16 cellular contexts compared by ENCODE assay signal in genomic region chr16:47480410-47480809, GRCh38. TPM values are rescaled to one million over a fixed set of nuclear protein-coding genes. Genes with fewer than 3 reads are reported as not detected.
DNase-seq lines count a peak whose midpoint lies in the region; ATAC-seq, FAIRE-seq and TF ChIP-seq lines count a peak whose summit lies in the region.
"Had no signal": no experiment of that assay in that cellular context is flagged by ENCODE, and none has a peak within 500 bp of the region (broad histone marks: within the 10 kb centered on the region; RNA-seq: fewer than 3 reads in every experiment).

No MANE protein-coding gene starts in this region.

- no peak for FAIRE-seq in GM12878 (lab: Jason Lieb, UNC)

- RAD21 ChIA-PET in GM12878 (lab: Charles Lee; ENCODE audit: unreplicated experiment) = interaction anchor here (1.0 to 6.4 kb wide), 9 partner anchors 8 to 684 kb away, joined by 3 to 102 read pairs (median 4); partner anchors contain the start of genes ITFG1 and PHKB

- WGBS in GM12878 (ENCODE audit: insufficient coverage, insufficient replicate concordance, low lambda C conversion rate, missing lambda C conversion rate) = 65% methylated on average over 3 of the region's 3 CpGs
- 96 to 98% methylated on average over 3 of the region's 3 CpGs for WGBS in tibial nerve, 2 donors

- H3K27me3 Mint-ChIP-seq in HFFc6 (ENCODE audit: insufficient read depth) = no peaks in the 10 kb centered on the region
- H3K27me3 Mint-ChIP-seq: IgD-negative memory B cell had no signal

- no peak overlapping the region for H3K4me3 Mint-ChIP-seq in HFFc6

- POLR2A ChIA-PET in GM12878 (lab: Charles Lee) = interaction anchor here (0.8 to 2.9 kb wide), 7 partner anchors 10 to 46 kb away, joined by 3 to 28 read pairs (median 4); partner anchors contain the start of genes ITFG1 and PHKB

- CTCF ChIA-PET in GM12878 (lab: Yijun Ruan, JAX) = interaction anchor here (1.2 to 6.0 kb wide), 6 partner anchors 9 to 443 kb away, joined by 3 to 50 read pairs (median 9); partner anchors contain the start of genes ITFG1 and PHKB

- H3K4me2 ChIP-seq in Karpas-422 (ENCODE audit: low read depth, low read length, poor library complexity, severe bottlenecking) (peak overlapping the region; percentile 34), GM12878 (ENCODE audit: control insufficient read depth, insufficient read depth) (peak overlapping the region; percentile 68)
- H3K4me2 ChIP-seq: BLaER1 had no signal

- SMC1A ChIA-PET in GM12878 (lab: Charles Lee; ENCODE audit: uncharacterized antibody, unreplicated experiment) = interaction anchor here (0.9 to 9.5 kb wide), 22 partner anchors 9 to 677 kb away, joined by 3 to 165 read pairs (median 4); partner anchors contain the start of genes ITFG1 and PHKB

- TF ChIP-seq POLR2A in GM12878 (IDR thresholded peaks at IDR 0.05; ENCODE audit: low read depth, low read length) (no peak), tibial nerve (IDR thresholded peaks at IDR 0.05) (no peak)

- H3K36me3 ChIP-seq in Karpas-422 (ENCODE audit: insufficient read depth, low read length) = no peaks in the 10 kb centered on the region
- no peaks in the 10 kb centered on the region for H3K36me3 ChIP-seq in GM12878 (ENCODE audit: control insufficient read depth in 2 of 2, insufficient read depth in 2 of 2, low read length in 1 of 2)
- no peaks in the 10 kb centered on the region for H3K36me3 ChIP-seq in tibial nerve

- H3K79me2 ChIP-seq in Karpas-422 (ENCODE audit: low read length) (peaks cover 83% of the 10 kb centered on the region), GM12878 (ENCODE audit: control insufficient read depth, insufficient read depth, low read length) (peaks cover 18% of the 10 kb centered on the region)

- no peak for TF ChIP-seq RAD21 in GM12878 (IDR thresholded peaks at IDR 0.05; ENCODE audit: insufficient read depth, low read depth, low read length)

- no peaks in the 10 kb centered on the region for H3K9me3 ChIP-seq in Karpas-422 (ENCODE audit: low read length)
- H3K9me3 ChIP-seq in GM12878 (replicated peaks; ENCODE audit: control insufficient read depth, insufficient read depth, low read length) = peaks cover 2% of the 10 kb centered on the region; the same call in 1 of the 3 replicates
- no peaks in the 10 kb centered on the region for H3K9me3 ChIP-seq in tibial nerve
- H3K9me3 ChIP-seq: BLaER1 had no signal

- H3K4me3 ChIP-seq in Karpas-422 (ENCODE audit: low read length) (no peak overlapping the region), GM12878 (peak overlapping the region; percentile 20; the same call in 1 of the 2 replicates), tibial nerve (no peak overlapping the region)
- H3K4me3 ChIP-seq: BLaER1 had no signal

- no TSS peak for BruUV-seq in GM12878 (replicated peaks; lab: Mats Ljungman, UMichigan)

- intact Hi-C loops in GM12878 (cut with micrococcal nuclease; ENCODE audit: unreplicated experiment) = no loop called here

- TF ChIP-seq EP300 in GM12878 (IDR thresholded peaks at IDR 0.05; ENCODE audit: borderline replicate concordance in 1 of 2, control insufficient read depth in 1 of 2, low read depth in 2 of 2, low read length in 2 of 2) = no peak
- TF ChIP-seq EP300 in tibial nerve (IDR thresholded peaks at IDR 0.05) = no peak

- H4K20me1 ChIP-seq in Karpas-422 (ENCODE audit: insufficient read depth, low read depth, low read length) = no peaks in the 10 kb centered on the region
- no peaks in the 10 kb centered on the region for H4K20me1 ChIP-seq in GM12878 (ENCODE audit: control insufficient read depth, insufficient read depth)
- H4K20me1 ChIP-seq: BLaER1 had no signal

- peak overlapping the region; percentile 33 for H3K27ac ChIP-seq in Karpas-422 (ENCODE audit: low read length)
- peak overlapping the region; percentile 53; the same call in 1 of the 2 replicates for H3K27ac ChIP-seq in GM12878 (ENCODE audit: control insufficient read depth, insufficient read depth)
- H3K27ac ChIP-seq in tibial nerve = no peak overlapping the region
- H3K27ac ChIP-seq: BLaER1 had no signal

- H3K9me3 Mint-ChIP-seq in HFFc6 = no peaks in the 10 kb centered on the region
- H3K9me3 Mint-ChIP-seq: IgD-negative memory B cell had no signal

- in situ Hi-C loops in GM12878 (cut with MboI) = no loop called here

- no peaks in the 10 kb centered on the region for H3K9me2 ChIP-seq in Karpas-422 (replicated peaks; ENCODE audit: insufficient read depth, low read length)

- H3K4me1 Mint-ChIP-seq in HFFc6 (ENCODE audit: low read depth) = peaks cover 29% of the 10 kb centered on the region

- H2AFZ ChIP-seq in Karpas-422 (ENCODE audit: low read length) (no peak overlapping the region), GM12878 (ENCODE audit: control insufficient read depth, low read depth, low read length) (no peak overlapping the region)

- H3K27me3 ChIP-seq in Karpas-422 (ENCODE audit: low read length) (no peaks in the 10 kb centered on the region), GM12878 (replicated peaks in 1 of 2; ENCODE audit: control insufficient read depth in 2 of 2, insufficient read depth in 2 of 2, low read length in 1 of 2) (no peaks in the 10 kb centered on the region), tibial nerve (no peaks in the 10 kb centered on the region)
- H3K27me3 ChIP-seq: BLaER1 had no signal

- ATAC-seq in GM18498 (IDR thresholded peaks at IDR 0.05; ENCODE audit: unreplicated experiment) (peak; percentile 53), GM19395 (IDR thresholded peaks at IDR 0.05; ENCODE audit: unreplicated experiment) (peak; percentile 50), GM12878 (peak; percentile 72), HG02981 (IDR thresholded peaks at IDR 0.05; ENCODE audit: unreplicated experiment) (no peak)

- H3K27ac Mint-ChIP-seq in HFFc6 = no peak overlapping the region

- H3K4me1 ChIP-seq in Karpas-422 (ENCODE audit: low read length) = peaks cover 77% of the 10 kb centered on the region
- H3K4me1 ChIP-seq in GM12878 (ENCODE audit: control insufficient read depth, insufficient read depth, low read length) = peaks cover 22% of the 10 kb centered on the region
- H3K4me1 ChIP-seq in tibial nerve = peaks cover 0 to 22% (median 0%) of the 10 kb centered on the region in 4 donors
- H3K4me1 ChIP-seq: BLaER1 had no signal

- H3K9ac ChIP-seq in Karpas-422 (ENCODE audit: low read length) (no peak overlapping the region), GM12878 (ENCODE audit: control insufficient read depth, insufficient read depth, low read length) (no peak overlapping the region)
- H3K9ac ChIP-seq: BLaER1 had no signal

- DNase-seq in Karpas-422 (no peak), GM12878 (ENCODE audit: low read depth, low spot score) (no peak), NOMO-1 (lab: John Stamatoyannopoulos, UW; ENCODE audit: unreplicated experiment in 2 of 2) (no peak), tibial nerve (ENCODE audit: low spot score in 2 of 2) (no peak), HFFc6 (no peak)
- DNase-seq: 8988T, AML-193, DMS53, GF-D8, HCEC 1CT, KG1 had no signal

- peaks cover 5% of the 10 kb centered on the region; the same call in 1 of the 2 replicates for H3K36me3 Mint-ChIP-seq in HFFc6 (ENCODE audit: low read depth)

- TF ChIP-seq CTCF in GM12878 (IDR thresholded peaks at IDR 0.05 in 2 of 3, conservative IDR thresholded peaks at IDR 0.05 in 1 of 3; ENCODE audit: control insufficient read depth in 2 of 3, extremely low read depth in 1 of 3, insufficient read depth in 1 of 3, low read depth in 3 of 3, low read length in 3 of 3) (no peak), tibial nerve (IDR thresholded peaks at IDR 0.05) (no peak), HFFc6 (IDR thresholded peaks at IDR 0.05) (no peak)

RNA-seq across cellular contexts. Expression of gene PHKB, which starts 19.3 kb away (rescaled TPM):
- total RNA-seq in Karpas-422 (2014; rRNA removed; shearing (Covaris generic); ENCODE audit: low replicate concordance) = 53.7 and 87.4 TPM in 2 replicates
- total RNA-seq in GM12878 (2013; cell fraction: nucleolus; rRNA removed) = 482 and 484 TPM in 2 replicates
- 39.4 and 41.9 TPM in 2 replicates for total RNA-seq in GM12878 (2014; rRNA removed)
- total RNA-seq in GM12878 (2014; rRNA removed; fragmentation: Illumina TruSeq; extraction: Trizol) = 44.1 and 48.4 TPM in 2 replicates
- 35.9 and 37.3 TPM in 2 replicates for total RNA-seq in GM12878 (2021)
- polyA plus RNA-seq in GM12878 (2011; ENCODE audit: low read depth) = 16.8 TPM
- polyA plus RNA-seq in GM12878 (2011; rRNA removed) = 65.6 and 93.6 TPM in 2 replicates
- polyA plus RNA-seq in GM12878 (2011; cell fraction: cytosol; rRNA removed) = 29.8 and 33.8 TPM in 2 replicates
- 68.6 and 78.6 TPM in 2 replicates for polyA plus RNA-seq in GM12878 (2011; cell fraction: nucleus; rRNA removed)
- polyA plus RNA-seq in GM12878 (2012) = 26.1 and 29.1 TPM in 2 replicates
- 34.9 and 41.8 TPM in 2 replicates for polyA plus RNA-seq in GM12878 (2014; fragmentation: Illumina TruSeq; extraction: Trizol)
- 10 to 100 TPM; 14.2 to 15.7 TPM for polyA plus RNA-seq in GM12878 (2014; fragmentation: Nextera tagmentation; extraction: Ambion mirVana)
- polyA plus RNA-seq in GM12878 (2014; rRNA removed) = 27.7 and 31.5 TPM in 2 replicates
- 10 to 100 TPM; 36.8 to 46.0 TPM for polyA plus RNA-seq in GM12878 (2016; fragmentation: Nextera tagmentation; extraction: Ambion mirVana)
- polyA minus RNA-seq in GM12878 (2011; rRNA and poly(A)+ RNA removed) = 152 and 187 TPM in 2 replicates
- polyA minus RNA-seq in GM12878 (2011; cell fraction: cytosol; rRNA and poly(A)+ RNA removed) = 27.1 and 37.1 TPM in 2 replicates
- 115 and 182 TPM in 2 replicates for polyA minus RNA-seq in GM12878 (2011; cell fraction: nucleus; rRNA and poly(A)+ RNA removed)
- 10 to 100 TPM; 80.1 to 93.7 (median 82.4) TPM for total RNA-seq in tibial nerve
- 10 to 100 TPM; 54.5 to 66.5 (median 62.6) TPM for total RNA-seq in HFFc6 (2021; fragmentation: NEBNext Ultra II Directional; extraction: Animal tissue kit (Norgen Biotek cat#: 25700))

RNA-seq across cellular contexts. Expression of gene ITFG1, which starts 19.5 kb away (rescaled TPM):
- total RNA-seq in Karpas-422 (2014; rRNA removed; shearing (Covaris generic); ENCODE audit: low replicate concordance) = 68.1 and 161 TPM in 2 replicates
- total RNA-seq in GM12878 (2013; cell fraction: nucleolus; rRNA removed) = 171 and 189 TPM in 2 replicates
- 27.6 and 29.9 TPM in 2 replicates for total RNA-seq in GM12878 (2014; rRNA removed)
- total RNA-seq in GM12878 (2014; rRNA removed; fragmentation: Illumina TruSeq; extraction: Trizol) = 37.3 and 40.1 TPM in 2 replicates
- total RNA-seq in GM12878 (2021) = 21.3 and 22.2 TPM in 2 replicates
- polyA plus RNA-seq in GM12878 (2011; ENCODE audit: low read depth) = 11.4 TPM
- 56.3 and 93.7 TPM in 2 replicates for polyA plus RNA-seq in GM12878 (2011; rRNA removed)
- 20.2 and 24.5 TPM in 2 replicates for polyA plus RNA-seq in GM12878 (2011; cell fraction: cytosol; rRNA removed)
- polyA plus RNA-seq in GM12878 (2011; cell fraction: nucleus; rRNA removed) = 18.3 and 23.1 TPM in 2 replicates
- 17.5 and 19.5 TPM in 2 replicates for polyA plus RNA-seq in GM12878 (2012)
- 29.6 and 36.5 TPM in 2 replicates for polyA plus RNA-seq in GM12878 (2014; fragmentation: Illumina TruSeq; extraction: Trizol)
- polyA plus RNA-seq in GM12878 (2014; fragmentation: Nextera tagmentation; extraction: Ambion mirVana) = 10 to 100 TPM in 1 of 2 experiments, 1 to 10 TPM in 1; 9.3 to 15.9 TPM
- 11.5 and 13.8 TPM in 2 replicates for polyA plus RNA-seq in GM12878 (2014; rRNA removed)
- 10 to 100 TPM; 45.1 to 45.2 TPM for polyA plus RNA-seq in GM12878 (2016; fragmentation: Nextera tagmentation; extraction: Ambion mirVana)
- polyA minus RNA-seq in GM12878 (2011; rRNA and poly(A)+ RNA removed) = 35.1 and 48.0 TPM in 2 replicates
- 9.6 and 13.7 TPM in 2 replicates for polyA minus RNA-seq in GM12878 (2011; cell fraction: cytosol; rRNA and poly(A)+ RNA removed)
- polyA minus RNA-seq in GM12878 (2011; cell fraction: nucleus; rRNA and poly(A)+ RNA removed) = 57.8 and 86.2 TPM in 2 replicates
- 10 to 100 TPM; 36.6 to 52.1 (median 40.9) TPM for total RNA-seq in tibial nerve
- 10 to 100 TPM; 65.4 to 96.9 (median 79.4) TPM for total RNA-seq in HFFc6 (2021; fragmentation: NEBNext Ultra II Directional; extraction: Animal tissue kit (Norgen Biotek cat#: 25700))

Comparison
In these comparisons a context has a peak if more than half of its experiments do, and no peak if none do; other contexts are left out.
1. H3K27ac ChIP-seq: peak in Karpas-422 (single experiment) and GM12878 (single experiment); none in tibial nerve (0 of 4).